ENCODE assay signal across 28 cellular contexts in the genomic region with DNA sequence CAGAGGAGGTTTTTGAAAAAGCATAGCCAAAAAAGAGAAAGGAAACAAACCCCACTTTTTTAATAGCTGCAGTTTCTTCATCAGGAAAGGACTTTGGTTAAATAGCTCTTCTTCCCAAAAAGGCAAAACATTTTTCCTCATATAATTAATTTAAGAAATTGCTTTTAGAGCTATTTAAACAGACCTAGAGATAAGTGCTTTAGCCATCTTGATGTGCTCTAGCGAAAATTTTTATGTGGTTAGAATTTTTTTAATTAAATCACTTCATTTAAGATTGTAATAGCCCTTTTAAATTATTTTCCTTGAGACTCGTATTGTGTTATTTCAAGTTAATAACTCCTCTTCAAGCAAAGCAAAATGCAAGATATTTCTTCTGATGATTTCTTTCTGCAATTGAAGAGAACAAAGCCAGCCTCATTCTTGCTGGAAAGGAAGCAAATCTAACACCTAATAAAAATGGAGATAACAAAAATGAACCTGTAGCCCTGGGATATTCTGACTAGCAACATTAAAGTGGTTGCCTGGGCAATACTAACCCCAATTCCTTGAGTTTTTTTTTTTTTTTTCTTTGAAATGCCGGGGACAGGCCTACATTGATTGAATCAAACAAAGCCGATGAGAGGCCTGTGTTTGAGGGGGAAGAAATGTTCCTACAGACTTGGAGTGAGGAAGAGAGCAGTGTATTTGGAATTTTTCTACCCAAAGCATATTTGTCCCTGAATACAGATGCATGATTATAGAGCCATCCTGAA.
DNase-seq lines count a peak whose midpoint lies in the region; ATAC-seq and TF ChIP-seq lines count a peak whose summit lies in the region.
"Had no signal": no experiment of that assay in that cellular context is flagged by ENCODE, and none has a peak within 500 bp of the region (broad histone marks: within the 10 kb centered on the region; RNA-seq: fewer than 3 reads in every experiment).

No MANE protein-coding gene starts in this region.

- H3K9me3 Mint-ChIP-seq in brain = peaks cover 0 to 2% (median 0%) of the 10 kb centered on the region in 5 experiments
- no peaks in the 10 kb centered on the region for H3K9me3 Mint-ChIP-seq in mesothelial cell of epicardium
- peaks cover 0 to 6% (median 3%) of the 10 kb centered on the region in 6 donors for H3K9me3 Mint-ChIP-seq in immature natural killer cell
- H3K9me3 Mint-ChIP-seq: dendritic cell treated with granulocyte-macrophage colony-stimulating factor and Interleukin-4, amounts not matched to agents 40 ng/mL and 50 ng/mL, for 4 days; T-helper 2 cell treated with Interferon-gamma antibody and Interleukin-4, amounts not matched to agents 5 μg/mL and 100 μg/mL, for 36 hours had no signal

- H3K27ac Mint-ChIP-seq in brain (peak overlapping the region; percentile 69 to 94 (median 78)), mesothelial cell of epicardium (peak overlapping the region; percentile 67), immature natural killer cell (no peak overlapping the region)
- H3K27ac Mint-ChIP-seq: activated CD4-positive, alpha-beta memory T cell treated with anti-CD3 and anti-CD28 coated beads, Interleukin-2, amount 10 ng/mL, durations not matched to agents 7 days and 5 days; dendritic cell treated with granulocyte-macrophage colony-stimulating factor and Interleukin-4, amounts not matched to agents 40 ng/mL and 50 ng/mL, for 4 days; stimulated activated memory B cell treated with anti-CD40 and anti-IgM and Interleukin-4, amounts not matched to agents 10 μg/mL and 1 μg/mL and 100 μg/mL, for 72 hours; T-helper 2 cell treated with Interferon-gamma antibody and Interleukin-4, amounts not matched to agents 5 μg/mL and 100 μg/mL, for 36 hours had no signal

- no peak for TF ChIP-seq CTCF in brain (conservative IDR thresholded peaks at IDR 0.05)
- no peak for TF ChIP-seq CTCF in mesothelial cell of epicardium (IDR thresholded peaks at IDR 0.05; ENCODE audit: unreplicated experiment)

- H3K36me3 Mint-ChIP-seq in brain (peaks cover 11% of the 10 kb centered on the region), mesothelial cell of epicardium (no peaks in the 10 kb centered on the region), immature natural killer cell (no peaks in the 10 kb centered on the region)
- H3K36me3 Mint-ChIP-seq: stimulated activated memory B cell treated with anti-CD40 and anti-IgM and Interleukin-4, amounts not matched to agents 10 μg/mL and 1 μg/mL and 100 μg/mL, for 72 hours had no signal

- peak overlapping the region; percentile 36 to 69 (median 68) for H3K4me3 Mint-ChIP-seq in brain
- peak overlapping the region; percentile 17 for H3K4me3 Mint-ChIP-seq in mesothelial cell of epicardium
- no peak overlapping the region for H3K4me3 Mint-ChIP-seq in immature natural killer cell
- H3K4me3 Mint-ChIP-seq: activated CD4-positive, alpha-beta memory T cell treated with anti-CD3 and anti-CD28 coated beads, Interleukin-2, amount 10 ng/mL, durations not matched to agents 7 days and 5 days; dendritic cell treated with granulocyte-macrophage colony-stimulating factor and Interleukin-4, amounts not matched to agents 40 ng/mL and 50 ng/mL, for 4 days; stimulated activated memory B cell treated with anti-CD40 and anti-IgM and Interleukin-4, amounts not matched to agents 10 μg/mL and 1 μg/mL and 100 μg/mL, for 72 hours; T-helper 2 cell treated with Interferon-gamma antibody and Interleukin-4, amounts not matched to agents 5 μg/mL and 100 μg/mL, for 36 hours had no signal

- ATAC-seq in sciatic nerve (peak; percentile 40), HG03342 (IDR thresholded peaks at IDR 0.05; ENCODE audit: unreplicated experiment) (no peak)
- ATAC-seq: HepG2; left cardiac atrium; Panc1; stimulated activated memory B cell treated with anti-CD40 and anti-IgM and Interleukin-4, amounts not matched to agents 10 μg/mL and 1 μg/mL and 100 μg/mL, for 72 hours had no signal

- intact Hi-C loops in sciatic nerve (cut with DNase I) = loop anchor here (2.0 kb wide), 1 partner anchor 50 kb away; no protein-coding TSS in a partner anchor

- H3K27me3 Mint-ChIP-seq in brain (no peaks in the 10 kb centered on the region), mesothelial cell of epicardium (ENCODE audit: low read depth) (no peaks in the 10 kb centered on the region), immature natural killer cell (ENCODE audit: low read depth in 3 of 3) (peaks cover 0 to 2% (median 0%) of the 10 kb centered on the region in 3 donors)
- H3K27me3 Mint-ChIP-seq: activated CD4-positive, alpha-beta memory T cell treated with anti-CD3 and anti-CD28 coated beads, Interleukin-2, amount 10 ng/mL, durations not matched to agents 7 days and 5 days; dendritic cell treated with granulocyte-macrophage colony-stimulating factor and Interleukin-4, amounts not matched to agents 40 ng/mL and 50 ng/mL, for 4 days; stimulated activated memory B cell treated with anti-CD40 and anti-IgM and Interleukin-4, amounts not matched to agents 10 μg/mL and 1 μg/mL and 100 μg/mL, for 72 hours had no signal

- peaks cover 65% of the 10 kb centered on the region for H3K4me1 Mint-ChIP-seq in brain
- H3K4me1 Mint-ChIP-seq in mesothelial cell of epicardium = peaks cover 26% of the 10 kb centered on the region
- H3K4me1 Mint-ChIP-seq in immature natural killer cell = no peaks in the 10 kb centered on the region
- H3K4me1 Mint-ChIP-seq: activated CD4-positive, alpha-beta memory T cell treated with anti-CD3 and anti-CD28 coated beads, Interleukin-2, amount 10 ng/mL, durations not matched to agents 7 days and 5 days; stimulated activated memory B cell treated with anti-CD40 and anti-IgM and Interleukin-4, amounts not matched to agents 10 μg/mL and 1 μg/mL and 100 μg/mL, for 72 hours had no signal

- peak; percentile 24 for DNase-seq in DMS 273 (lab: John Stamatoyannopoulos, UW; ENCODE audit: unreplicated experiment)
- DNase-seq in DMS 273 treated with DMSO at 0.1 percent for 48 hours (lab: John Stamatoyannopoulos, UW) = no peak
- DNase-seq in mesothelial cell of epicardium (ENCODE audit: low spot score in 2 of 2, unreplicated experiment in 2 of 2) = no peak
- no peak for DNase-seq in sciatic nerve (ENCODE audit: low spot score)
- no peak for DNase-seq in NCI-H526 treated with DMSO at 0.1 percent for 48 hours (lab: John Stamatoyannopoulos, UW)
- no peak for DNase-seq in immature natural killer cell
- DNase-seq: activated CD4-positive, alpha-beta memory T cell treated with anti-CD3 and anti-CD28 coated beads, Interleukin-2, amount 10 ng/mL, durations not matched to agents 7 days and 5 days; activated CD8-positive, alpha-beta memory T cell treated with anti-CD3 and anti-CD28 coated beads, Interleukin-2, amount 50 U/mL, for 4 hours; activated naive CD4-positive, alpha-beta T cell; adrenal gland; DND-41; esophagus squamous epithelium; GOT3; left cardiac atrium; mammary epithelial cell; MM.1S; NCI-H2029 treated with DMSO at 0.1 percent for 48 hours; NCI-H2227 treated with DMSO at 0.1 percent for 48 hours; NCI-H526; Right ventricle myocardium superior; transverse colon had no signal

Comparison
In these comparisons a context has a peak if more than half of its experiments do, and no peak if none do; other contexts are left out.
1. H3K27ac Mint-ChIP-seq: peak in brain (5 of 5) and mesothelial cell of epicardium (single experiment); none in immature natural killer cell (0 of 6).
2. H3K4me3 Mint-ChIP-seq: peak in brain (5 of 5) and mesothelial cell of epicardium (single experiment); none in immature natural killer cell (0 of 5).